In the genomic region with DNA sequence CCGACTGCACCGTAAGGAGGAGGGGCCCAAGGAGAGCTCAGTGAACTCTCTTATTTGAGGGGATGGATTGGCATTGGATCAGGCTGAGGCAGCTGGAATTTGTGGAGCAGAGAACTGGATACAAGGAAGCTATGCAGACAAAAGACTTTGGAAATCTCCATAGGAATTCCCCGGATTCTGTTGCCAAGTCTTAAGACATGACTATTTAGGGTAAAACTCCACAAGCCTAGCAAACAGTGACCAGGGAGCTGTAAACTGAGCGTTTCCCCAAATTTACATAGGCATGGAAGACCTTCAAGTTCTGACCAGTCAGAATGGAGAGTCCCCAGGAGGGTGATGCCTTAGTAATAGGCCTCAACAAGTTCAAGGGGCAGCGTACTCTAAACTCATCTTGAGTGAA, we compare ENCODE assay signal across 1 cellular context.
TF ChIP-seq lines count a peak whose summit lies in the region.

No MANE protein-coding gene starts in this region.

TF ChIP-seq in GM23338, 12 proteins besides CTCF, POLR2A, EP300 and RAD21:
- TF ChIP-seq, protein P1, sequence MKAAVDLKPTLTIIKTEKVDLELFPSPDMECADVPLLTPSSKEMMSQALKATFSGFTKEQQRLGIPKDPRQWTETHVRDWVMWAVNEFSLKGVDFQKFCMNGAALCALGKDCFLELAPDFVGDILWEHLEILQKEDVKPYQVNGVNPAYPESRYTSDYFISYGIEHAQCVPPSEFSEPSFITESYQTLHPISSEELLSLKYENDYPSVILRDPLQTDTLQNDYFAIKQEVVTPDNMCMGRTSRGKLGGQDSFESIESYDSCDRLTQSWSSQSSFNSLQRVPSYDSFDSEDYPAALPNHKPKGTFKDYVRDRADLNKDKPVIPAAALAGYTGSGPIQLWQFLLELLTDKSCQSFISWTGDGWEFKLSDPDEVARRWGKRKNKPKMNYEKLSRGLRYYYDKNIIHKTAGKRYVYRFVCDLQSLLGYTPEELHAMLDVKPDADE (IDR thresholded peaks at IDR 0.05), result no peak
- no peak for TF ChIP-seq ZNF331 (CRISPR knock-in tag; IDR thresholded peaks at IDR 0.05; ENCODE audit: low read depth)
- no peak for TF ChIP-seq EZH2 (IDR thresholded peaks at IDR 0.05; ENCODE audit: low read depth, unreplicated experiment)
- TF ChIP-seq CREB1 (CRISPR knock-in tag; IDR thresholded peaks at IDR 0.05; ENCODE audit: low read depth), result no peak
- TF ChIP-seq EZH2phosphoT487 (IDR thresholded peaks at IDR 0.05; ENCODE audit: unreplicated experiment), result no peak
- no peak for TF ChIP-seq STAT1 (IDR thresholded peaks at IDR 0.05; ENCODE audit: unreplicated experiment)
- no peak for TF ChIP-seq ZNF114 (CRISPR knock-in tag; IDR thresholded peaks at IDR 0.05)
- TF ChIP-seq JUNB (IDR thresholded peaks at IDR 0.05; ENCODE audit: unreplicated experiment), result no peak
- TF ChIP-seq POLR2AphosphoS5 (IDR thresholded peaks at IDR 0.05; ENCODE audit: low read depth), result no peak
- TF ChIP-seq, protein P2, sequence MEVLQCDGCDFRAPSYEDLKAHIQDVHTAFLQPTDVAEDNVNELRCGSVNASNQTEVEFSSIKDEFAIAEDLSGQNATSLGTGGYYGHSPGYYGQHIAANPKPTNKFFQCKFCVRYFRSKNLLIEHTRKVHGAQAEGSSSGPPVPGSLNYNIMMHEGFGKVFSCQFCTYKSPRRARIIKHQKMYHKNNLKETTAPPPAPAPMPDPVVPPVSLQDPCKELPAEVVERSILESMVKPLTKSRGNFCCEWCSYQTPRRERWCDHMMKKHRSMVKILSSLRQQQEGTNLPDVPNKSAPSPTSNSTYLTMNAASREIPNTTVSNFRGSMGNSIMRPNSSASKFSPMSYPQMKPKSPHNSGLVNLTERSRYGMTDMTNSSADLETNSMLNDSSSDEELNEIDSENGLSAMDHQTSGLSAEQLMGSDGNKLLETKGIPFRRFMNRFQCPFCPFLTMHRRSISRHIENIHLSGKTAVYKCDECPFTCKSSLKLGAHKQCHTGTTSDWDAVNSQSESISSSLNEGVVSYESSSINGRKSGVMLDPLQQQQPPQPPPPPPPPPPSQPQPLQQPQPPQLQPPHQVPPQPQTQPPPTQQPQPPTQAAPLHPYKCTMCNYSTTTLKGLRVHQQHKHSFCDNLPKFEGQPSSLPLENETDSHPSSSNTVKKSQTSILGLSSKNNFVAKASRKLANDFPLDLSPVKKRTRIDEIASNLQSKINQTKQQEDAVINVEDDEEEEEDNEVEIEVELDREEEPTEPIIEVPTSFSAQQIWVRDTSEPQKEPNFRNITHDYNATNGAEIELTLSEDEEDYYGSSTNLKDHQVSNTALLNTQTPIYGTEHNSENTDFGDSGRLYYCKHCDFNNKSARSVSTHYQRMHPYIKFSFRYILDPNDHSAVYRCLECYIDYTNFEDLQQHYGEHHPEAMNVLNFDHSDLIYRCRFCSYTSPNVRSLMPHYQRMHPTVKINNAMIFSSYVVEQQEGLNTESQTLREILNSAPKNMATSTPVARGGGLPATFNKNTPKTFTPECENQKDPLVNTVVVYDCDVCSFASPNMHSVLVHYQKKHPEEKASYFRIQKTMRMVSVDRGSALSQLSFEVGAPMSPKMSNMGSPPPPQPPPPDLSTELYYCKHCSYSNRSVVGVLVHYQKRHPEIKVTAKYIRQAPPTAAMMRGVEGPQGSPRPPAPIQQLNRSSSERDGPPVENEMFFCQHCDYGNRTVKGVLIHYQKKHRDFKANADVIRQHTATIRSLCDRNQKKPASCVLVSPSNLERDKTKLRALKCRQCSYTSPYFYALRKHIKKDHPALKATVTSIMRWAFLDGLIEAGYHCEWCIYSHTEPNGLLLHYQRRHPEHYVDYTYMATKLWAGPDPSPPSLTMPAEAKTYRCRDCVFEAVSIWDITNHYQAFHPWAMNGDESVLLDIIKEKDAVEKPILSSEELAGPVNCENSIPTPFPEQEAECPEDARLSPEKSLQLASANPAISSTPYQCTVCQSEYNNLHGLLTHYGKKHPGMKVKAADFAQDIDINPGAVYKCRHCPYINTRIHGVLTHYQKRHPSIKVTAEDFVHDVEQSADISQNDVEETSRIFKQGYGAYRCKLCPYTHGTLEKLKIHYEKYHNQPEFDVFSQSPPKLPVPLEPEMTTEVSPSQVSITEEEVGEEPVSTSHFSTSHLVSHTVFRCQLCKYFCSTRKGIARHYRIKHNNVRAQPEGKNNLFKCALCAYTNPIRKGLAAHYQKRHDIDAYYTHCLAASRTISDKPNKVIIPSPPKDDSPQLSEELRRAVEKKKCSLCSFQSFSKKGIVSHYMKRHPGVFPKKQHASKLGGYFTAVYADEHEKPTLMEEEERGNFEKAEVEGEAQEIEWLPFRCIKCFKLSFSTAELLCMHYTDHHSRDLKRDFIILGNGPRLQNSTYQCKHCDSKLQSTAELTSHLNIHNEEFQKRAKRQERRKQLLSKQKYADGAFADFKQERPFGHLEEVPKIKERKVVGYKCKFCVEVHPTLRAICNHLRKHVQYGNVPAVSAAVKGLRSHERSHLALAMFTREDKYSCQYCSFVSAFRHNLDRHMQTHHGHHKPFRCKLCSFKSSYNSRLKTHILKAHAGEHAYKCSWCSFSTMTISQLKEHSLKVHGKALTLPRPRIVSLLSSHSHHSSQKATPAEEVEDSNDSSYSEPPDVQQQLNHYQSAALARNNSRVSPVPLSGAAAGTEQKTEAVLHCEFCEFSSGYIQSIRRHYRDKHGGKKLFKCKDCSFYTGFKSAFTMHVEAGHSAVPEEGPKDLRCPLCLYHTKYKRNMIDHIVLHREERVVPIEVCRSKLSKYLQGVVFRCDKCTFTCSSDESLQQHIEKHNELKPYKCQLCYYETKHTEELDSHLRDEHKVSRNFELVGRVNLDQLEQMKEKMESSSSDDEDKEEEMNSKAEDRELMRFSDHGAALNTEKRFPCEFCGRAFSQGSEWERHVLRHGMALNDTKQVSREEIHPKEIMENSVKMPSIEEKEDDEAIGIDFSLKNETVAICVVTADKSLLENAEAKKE (CRISPR knock-in tag; IDR thresholded peaks at IDR 0.05), result no peak
- TF ChIP-seq NANOG (IDR thresholded peaks at IDR 0.05; ENCODE audit: borderline replicate concordance), result no peak
- TF ChIP-seq REST (IDR thresholded peaks at IDR 0.05; ENCODE audit: unreplicated experiment), result no peak
